Comparison of ENCODE assay signal across 8 cellular contexts in the genomic region with DNA sequence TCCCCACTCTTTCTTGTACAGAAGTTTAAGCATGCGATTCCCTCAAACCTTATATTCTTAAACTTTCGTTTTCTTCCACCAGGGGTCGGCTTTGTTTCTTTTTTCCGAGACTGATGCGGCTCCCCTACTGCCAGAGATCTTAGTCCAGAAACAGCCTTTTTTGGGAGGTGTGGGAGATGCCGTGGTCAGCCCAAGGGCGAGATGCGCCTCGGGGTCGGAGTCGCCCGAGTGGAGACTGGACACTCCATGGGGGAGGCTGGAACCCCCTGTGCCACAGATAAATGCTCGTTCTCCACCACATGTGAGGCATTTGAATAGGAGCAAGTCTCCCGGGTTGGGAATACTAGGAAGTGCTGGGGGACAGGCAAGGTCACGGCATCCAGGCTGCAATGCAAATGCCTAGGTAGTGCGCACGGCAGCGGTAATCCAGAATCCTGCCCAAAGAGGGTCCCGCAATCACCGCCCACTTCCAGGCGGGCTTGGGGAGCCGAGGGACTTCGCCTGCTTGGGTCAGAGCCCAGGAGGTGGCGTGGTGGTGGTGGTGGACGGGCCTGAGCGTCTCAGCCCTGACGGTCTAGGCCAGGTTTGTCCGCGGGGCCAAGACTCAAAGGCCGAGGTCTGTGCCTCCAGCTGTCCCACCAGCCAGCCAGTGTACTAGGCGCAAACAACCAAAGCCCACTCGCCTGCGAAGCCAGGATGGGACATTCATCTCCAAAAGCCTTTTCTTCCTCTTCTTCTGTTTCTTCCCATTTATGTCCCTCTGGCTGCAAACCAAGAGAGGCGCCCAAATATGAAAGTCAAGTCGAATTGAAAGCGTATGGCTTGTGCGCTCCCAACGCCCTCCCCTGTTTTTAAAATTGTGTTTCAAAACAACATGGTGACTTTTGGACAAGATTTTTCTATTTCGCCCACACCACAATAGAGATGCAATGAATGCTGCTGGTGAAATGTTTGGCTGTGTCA. TPM values are rescaled to one million over a fixed set of nuclear protein-coding genes. Genes with fewer than 3 reads are reported as not detected.
DNase-seq lines count a peak whose midpoint lies in the region; ATAC-seq and TF ChIP-seq lines count a peak whose summit lies in the region.

No MANE protein-coding gene starts in this region.

- H3K27me3 Mint-ChIP-seq in CD14-positive monocyte (ENCODE audit: low read depth in 3 of 3): peaks cover 85 to 92% (median 86%) of the 10 kb centered on the region in 3 donors

- H3K9ac ChIP-seq in iPS-15b (ENCODE audit: low read depth, low read length): no peak overlapping the region

- H3K9me3 Mint-ChIP-seq in CD14-positive monocyte: peaks cover 2 to 45% (median 26%) of the 10 kb centered on the region in 7 donors

- H3K27ac ChIP-seq in ascending aorta (no peak overlapping the region), gastrocnemius medialis (no peak overlapping the region)

- H3K4me1 Mint-ChIP-seq in CD14-positive monocyte: peaks cover 49% of the 10 kb centered on the region

- peak overlapping the region; percentile 35 to 61 for H3K4me3 ChIP-seq in ascending aorta
- peak overlapping the region; percentile 69 for H3K4me3 ChIP-seq in iPS-15b (ENCODE audit: low read depth, low read length)
- H3K4me3 ChIP-seq in gastrocnemius medialis: peak overlapping the region in 2 of 4 donors; percentile 16 to 40

- TF ChIP-seq CTCF in CD14-positive monocyte (IDR thresholded peaks at IDR 0.05): peak; percentile 43
- no peak for TF ChIP-seq CTCF in GM20000 (IDR thresholded peaks at IDR 0.05; ENCODE audit: extremely low read depth, missing control alignments)
- peak; percentile 40 to 71 (median 41) for TF ChIP-seq CTCF in ascending aorta (IDR thresholded peaks at IDR 0.05)
- peak; percentile 13 to 47 (median 35) for TF ChIP-seq CTCF in gastrocnemius medialis (IDR thresholded peaks at IDR 0.05 in 4 of 5, conservative IDR thresholded peaks at IDR 0.05 in 1 of 5)

- intact Hi-C loops in CD14-positive monocyte (cut with micrococcal nuclease) (loop anchor here (5.0 to 10.0 kb wide), 2 partner anchors 411 to 413 kb away; no protein-coding TSS in a partner anchor), ascending aorta (cut with DNase I) (loop anchor here (1.0 to 10.0 kb wide), 3 partner anchors 151 to 412 kb away; a partner anchor contains a TSS), gastrocnemius medialis (cut with DNase I; ENCODE audit: low total_unique reads) (loop anchor here (2.0 to 10.0 kb wide), 2 partner anchors 379 to 411 kb away; no protein-coding TSS in a partner anchor)

- H3K36me3 ChIP-seq in ascending aorta (no peaks in the 10 kb centered on the region), iPS-15b (ENCODE audit: control insufficient read depth, insufficient read depth, low read length) (no peaks in the 10 kb centered on the region), gastrocnemius medialis (no peaks in the 10 kb centered on the region)

- H3K4me3 Mint-ChIP-seq in CD14-positive monocyte: peak overlapping the region; percentile 80 to 99

- peaks cover 0 to 17% of the 10 kb centered on the region in 2 donors for H3K4me1 ChIP-seq in ascending aorta
- peaks cover 4% of the 10 kb centered on the region for H3K4me1 ChIP-seq in iPS-15b (ENCODE audit: control insufficient read depth, insufficient read depth, low read length)
- H3K4me1 ChIP-seq in gastrocnemius medialis: peaks cover 24 to 26% of the 10 kb centered on the region in 2 donors

- ATAC-seq in gastrocnemius medialis (no peak), HG03354 (IDR thresholded peaks at IDR 0.05; ENCODE audit: poor library complexity, severe bottlenecking, unreplicated experiment) (no peak), HG03571 (IDR thresholded peaks at IDR 0.05; ENCODE audit: unreplicated experiment) (no peak)

- in situ Hi-C loops in gastrocnemius medialis (cut with MboI; ENCODE audit: low sequenced_read_pairs in 4 of 4): loop anchor here (10.0 to 25.0 kb wide), 3 partner anchors 373 to 411 kb away; no protein-coding TSS in a partner anchor

- no peak for DNase-seq in CD14-positive monocyte (ENCODE audit: low spot score)
- DNase-seq in GM20000 (ENCODE audit: low spot score): peak; percentile 64
- peak; percentile 22 for DNase-seq in NCI-H748 treated with DMSO at 0.1 percent for 48 hours (lab: John Stamatoyannopoulos, UW)
- no peak for DNase-seq in ascending aorta (ENCODE audit: low spot score in 2 of 2)
- no peak for DNase-seq in gastrocnemius medialis

- no peaks in the 10 kb centered on the region for H3K9me3 ChIP-seq in ascending aorta
- no peaks in the 10 kb centered on the region for H3K9me3 ChIP-seq in iPS-15b (ENCODE audit: control insufficient read depth, insufficient read depth, low read length)
- no peaks in the 10 kb centered on the region for H3K9me3 ChIP-seq in gastrocnemius medialis

- H3K27ac Mint-ChIP-seq in CD14-positive monocyte: peak overlapping the region in 1 of 7 donors; percentile 3

- H3K27me3 ChIP-seq in ascending aorta (peaks cover 7% of the 10 kb centered on the region), iPS-15b (ENCODE audit: control insufficient read depth, insufficient read depth, low read length) (peaks cover 80% of the 10 kb centered on the region), gastrocnemius medialis (peaks cover 51 to 73% (median 70%) of the 10 kb centered on the region in 3 donors)

- H3K36me3 Mint-ChIP-seq in CD14-positive monocyte: peaks cover 20 to 22% of the 10 kb centered on the region in 2 donors

- no peak for TF ChIP-seq POLR2A in gastrocnemius medialis (IDR thresholded peaks at IDR 0.05)

RNA-seq across cellular contexts. Expression of a gene that starts 39.3 kb away (rescaled TPM):
- polyA plus RNA-seq in CD14-positive monocyte: 10 to 100 TPM; 49.7 to 60.1 TPM
- total RNA-seq in ascending aorta (78.7 TPM), gastrocnemius medialis (10 to 100 TPM; 28.3 to 64.3 (median 40.0) TPM)

RNA-seq across cellular contexts. Expression of a gene that starts 52.0 kb away (rescaled TPM):
- not detected for polyA plus RNA-seq in CD14-positive monocyte
- total RNA-seq in ascending aorta (not detected), gastrocnemius medialis (not detected)

Comparison
In these comparisons a context has a peak if more than half of its experiments do, and no peak if none do; other contexts are left out.
1. DNase-seq: peak in GM20000 (single experiment) and NCI-H748 treated with DMSO at 0.1 percent for 48 hours (single experiment); none in CD14-positive monocyte (single experiment), ascending aorta (0 of 2) and gastrocnemius medialis (0 of 2).